Comparison of ENCODE assay signal across 22 cellular contexts in genomic region chr14:76136476-76137160, GRCh38.
"Had no signal": no experiment of that assay in that cellular context is flagged by ENCODE, and none has a peak within 500 bp of the region (broad histone marks: within the 10 kb centered on the region; RNA-seq: fewer than 3 reads in every experiment).

No MANE protein-coding gene starts in this region.

- H3K4me3 ChIP-seq: psoas muscle, tibial artery had no signal

- H3K4me1 ChIP-seq: psoas muscle had no signal

- H3K4me3 Mint-ChIP-seq: activated CD4-positive, alpha-beta T cell treated with anti-CD3 and anti-CD28 coated beads, Interleukin-2, amount 10 ng/mL, durations not matched to agents 24 days and 14 days; activated CD8-positive, alpha-beta T cell treated with anti-CD3 and anti-CD28 coated beads for 36 hours; activated naive CD8-positive, alpha-beta T cell treated with anti-CD3 and anti-CD28 coated beads, Interleukin-2, amount 10 ng/mL, durations not matched to agents 7 days and 5 days; activated T-helper 17 cell treated with anti-CD3 and anti-CD28 coated beads, Interleukin-2, amount 50 U/mL, for 72 hours; naive thymus-derived CD4-positive, alpha-beta T cell had no signal

- DNase-seq: activated CD4-positive, alpha-beta T cell treated with anti-CD3 and anti-CD28 coated beads, Interleukin-2, amount 10 ng/mL, durations not matched to agents 24 days and 14 days; activated CD8-positive, alpha-beta T cell treated with anti-CD3 and anti-CD28 coated beads for 36 hours; activated naive CD4-positive, alpha-beta T cell treated with Interleukin-2 at 50 U/mL for 16 hours; activated naive CD8-positive, alpha-beta T cell treated with anti-CD3 and anti-CD28 coated beads, Interleukin-2, amount 10 ng/mL, durations not matched to agents 7 days and 5 days; activated T-cell treated with anti-CD3 and anti-CD28 coated beads, Interleukin-2, amount 50 U/mL, for 1 hour; amygdala; dermis blood vessel endothelial cell; effector memory CD4-positive, alpha-beta T cell; hippocampal formation; left cardiac atrium; mesenchymal stem cell; naive thymus-derived CD4-positive, alpha-beta T cell; nucleus accumbens; psoas muscle; right cardiac atrium; stimulated activated CD4-positive, alpha-beta T cell treated with anti-CD3 and anti-CD28 coated beads, Interleukin-2, amount 100 ng/mL, for 24 hours; stimulated activated naive CD4-positive, alpha-beta T cell treated with Interleukin-2 at 50 U/mL for 16 hours; substantia nigra; tibial artery had no signal

- ATAC-seq: activated CD8-positive, alpha-beta T cell treated with anti-CD3 and anti-CD28 coated beads for 36 hours; activated T-helper 17 cell treated with anti-CD3 and anti-CD28 coated beads, Interleukin-2, amount 50 U/mL, for 72 hours; left cardiac atrium; naive thymus-derived CD4-positive, alpha-beta T cell; psoas muscle; right cardiac atrium had no signal

- H3K27ac Mint-ChIP-seq: activated CD4-positive, alpha-beta T cell treated with anti-CD3 and anti-CD28 coated beads, Interleukin-2, amount 10 ng/mL, durations not matched to agents 24 days and 14 days; activated CD8-positive, alpha-beta T cell treated with anti-CD3 and anti-CD28 coated beads for 36 hours; activated naive CD8-positive, alpha-beta T cell treated with anti-CD3 and anti-CD28 coated beads, Interleukin-2, amount 10 ng/mL, durations not matched to agents 7 days and 5 days; activated T-helper 17 cell treated with anti-CD3 and anti-CD28 coated beads, Interleukin-2, amount 50 U/mL, for 72 hours; naive thymus-derived CD4-positive, alpha-beta T cell had no signal

- FAIRE-seq: islet of Langerhans, urothelium cell line had no signal

- H3K36me3 ChIP-seq: tibial artery had no signal

- H3K36me3 Mint-ChIP-seq: activated naive CD8-positive, alpha-beta T cell treated with anti-CD3 and anti-CD28 coated beads, Interleukin-2, amount 10 ng/mL, durations not matched to agents 7 days and 5 days had no signal

- H3K27ac ChIP-seq: psoas muscle, tibial artery had no signal

- H3K9me3 Mint-ChIP-seq: activated naive CD8-positive, alpha-beta T cell treated with anti-CD3 and anti-CD28 coated beads, Interleukin-2, amount 10 ng/mL, durations not matched to agents 7 days and 5 days had no signal

- H3K9me3 ChIP-seq: psoas muscle, tibial artery had no signal
